17 cellular contexts compared by ENCODE assay signal in genomic region chr19:33689138-33689746, GRCh38.
DNase-seq lines count a peak whose midpoint lies in the region; ATAC-seq and TF ChIP-seq lines count a peak whose summit lies in the region.
"Had no signal": no experiment of that assay in that cellular context is flagged by ENCODE, and none has a peak within 500 bp of the region (broad histone marks: within the 10 kb centered on the region; RNA-seq: fewer than 3 reads in every experiment).

No MANE protein-coding gene starts in this region.

- no peaks in the 10 kb centered on the region for H3K79me2 ChIP-seq in osteoblast (ENCODE audit: insufficient read depth, low read length)

- peaks cover 5% of the 10 kb centered on the region for H3K36me3 Mint-ChIP-seq in glutamatergic neuron (ENCODE audit: unreplicated experiment)

- peak overlapping the region; percentile 99 for H3K27ac Mint-ChIP-seq in glutamatergic neuron (ENCODE audit: unreplicated experiment)

- ATAC-seq in Right ventricle myocardium inferior (no peak), heart right ventricle (no peak)
- ATAC-seq: HepG2, K562 had no signal

- TF ChIP-seq CTCF in heart right ventricle (IDR thresholded peaks at IDR 0.05) (no peak), glutamatergic neuron (IDR thresholded peaks at IDR 0.05; ENCODE audit: partially characterized antibody, unreplicated experiment) (no peak), osteoblast (IDR thresholded peaks at IDR 0.05; ENCODE audit: extremely low read depth, low read depth, low read length) (no peak)

- no peaks in the 10 kb centered on the region for H3K9me3 ChIP-seq in heart right ventricle
- no peaks in the 10 kb centered on the region for H3K9me3 ChIP-seq in osteoblast (ENCODE audit: low read depth, low read length)
- H3K9me3 ChIP-seq: MG63, Peyer's patch had no signal

- H4K20me1 ChIP-seq in osteoblast (ENCODE audit: insufficient read depth, low read length) = no peaks in the 10 kb centered on the region

- H3K4me3 ChIP-seq in heart right ventricle = no peak overlapping the region
- no peak overlapping the region for H3K4me3 ChIP-seq in osteoblast (ENCODE audit: insufficient read depth, low read length)
- H3K4me3 ChIP-seq: K562, MG63, Peyer's patch had no signal

- no peak overlapping the region for H3K4me2 ChIP-seq in osteoblast (ENCODE audit: insufficient read depth, low read length)

- H3K27me3 ChIP-seq in heart right ventricle = peaks cover 0 to 57% (median 49%) of the 10 kb centered on the region in 7 donors
- H3K27me3 ChIP-seq in osteoblast (ENCODE audit: insufficient read depth, low read length) = peaks cover 3% of the 10 kb centered on the region
- H3K27me3 ChIP-seq: Peyer's patch had no signal

- peak overlapping the region; percentile 74 for H3K4me3 Mint-ChIP-seq in glutamatergic neuron (ENCODE audit: unreplicated experiment)

- H3K36me3 ChIP-seq in heart right ventricle = no peaks in the 10 kb centered on the region
- no peaks in the 10 kb centered on the region for H3K36me3 ChIP-seq in osteoblast (ENCODE audit: insufficient read depth, low read length)
- H3K36me3 ChIP-seq: MG63, Peyer's patch had no signal

- intact Hi-C loops in Right ventricle myocardium inferior (cut with DNase I) = no loop called here
- intact Hi-C loops in heart right ventricle (cut with DNase I) = no loop called here

- H2AFZ ChIP-seq in osteoblast (ENCODE audit: low read length) = no peak overlapping the region

- H3K27ac ChIP-seq in heart right ventricle (no peak overlapping the region), osteoblast (ENCODE audit: low read depth, low read length) (no peak overlapping the region)
- H3K27ac ChIP-seq: C4-2B, Peyer's patch had no signal

- 82 to 86% methylated on average over 18 of the region's 18 CpGs for WGBS in heart right ventricle, 2 donors

- H3K4me1 Mint-ChIP-seq in glutamatergic neuron (ENCODE audit: low read depth, unreplicated experiment) = peaks cover 63% of the 10 kb centered on the region

- H3K4me1 ChIP-seq in heart right ventricle (no peaks in the 10 kb centered on the region), osteoblast (ENCODE audit: insufficient read depth, low read length) (no peaks in the 10 kb centered on the region)
- H3K4me1 ChIP-seq: Peyer's patch had no signal

- DNase-seq in Right ventricle myocardium inferior (ENCODE audit: missing footprints) (peak; percentile 55), heart right ventricle (no peak), glutamatergic neuron (no peak), osteoblast (ENCODE audit: insufficient read length, low spot score, missing footprints) (peak; percentile 58), glomerular visceral epithelial cell (ENCODE audit: extremely low spot score) (no peak)
- DNase-seq in activated naive CD4-positive, alpha-beta T cell treated with Interleukin-2 at 50 U/mL for 16 hours = no peak
- no peak for DNase-seq in activated CD4-positive, alpha-beta T cell treated with anti-CD3 and anti-CD28 coated beads for 48 hours
- DNase-seq: AML-193, GOT3, MG63, NCI-H1694 treated with DMSO at 0.1 percent for 48 hours, NCI-H446, NCI-H526 had no signal

- H3K9me3 Mint-ChIP-seq in glutamatergic neuron (ENCODE audit: unreplicated experiment) = peaks cover 49% of the 10 kb centered on the region

- H3K27me3 Mint-ChIP-seq in glutamatergic neuron (ENCODE audit: unreplicated experiment) = peaks cover 58% of the 10 kb centered on the region

Comparison
In these comparisons a context has a peak if more than half of its experiments do, and no peak if none do; other contexts are left out.
1. DNase-seq: peak in Right ventricle myocardium inferior (single experiment) and osteoblast (single experiment); none in heart right ventricle (0 of 2), glutamatergic neuron (single experiment), activated naive CD4-positive, alpha-beta T cell treated with Interleukin-2 at 50 U/mL for 16 hours (single experiment), activated CD4-positive, alpha-beta T cell treated with anti-CD3 and anti-CD28 coated beads for 48 hours (single experiment) and glomerular visceral epithelial cell (single experiment).